Comparison of ENCODE assay signal across 8 cellular contexts in the genomic region with DNA sequence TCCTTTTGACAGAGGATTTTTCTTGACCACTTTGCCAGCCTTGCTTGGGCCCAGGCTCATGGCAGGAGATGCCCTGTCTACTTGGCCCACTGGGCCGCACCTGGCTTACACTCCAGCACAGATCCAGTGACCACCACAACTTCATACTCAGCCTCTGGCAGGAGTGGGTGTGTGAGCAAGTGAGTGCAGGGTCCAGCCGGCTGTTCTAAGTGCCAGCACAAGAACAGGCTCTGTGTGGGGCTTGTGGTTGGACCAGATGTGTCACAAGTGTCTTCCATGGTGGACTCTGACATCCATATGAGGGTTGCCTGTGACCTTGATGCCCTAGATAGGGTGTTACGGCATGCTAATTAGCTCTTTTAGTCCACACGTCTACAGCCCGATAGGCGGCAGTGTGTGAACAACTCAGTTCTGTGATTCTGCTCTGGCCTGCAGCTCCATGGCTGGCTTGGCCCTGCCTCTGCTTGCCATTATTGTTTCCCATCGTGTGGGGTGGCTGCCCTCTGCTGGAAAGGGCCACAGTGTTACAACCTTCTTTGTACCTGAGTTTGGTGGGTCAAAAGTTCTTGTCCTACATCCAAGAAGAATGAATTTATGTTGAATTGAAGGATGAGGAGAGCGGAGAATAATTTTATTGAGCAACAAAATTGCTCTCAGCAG.
A peak's percentile ranks its signal among the peaks of the same experiment; 100 is the strongest.
DNase-seq lines count a peak whose midpoint lies in the region; ATAC-seq and TF ChIP-seq lines count a peak whose summit lies in the region.

No MANE protein-coding gene starts in this region.

- no peak overlapping the region for H3K27ac ChIP-seq in body of pancreas
- H3K27ac ChIP-seq in ovary: no peak overlapping the region

- no peaks in the 10 kb centered on the region for H3K9me3 ChIP-seq in body of pancreas
- no peaks in the 10 kb centered on the region for H3K9me3 ChIP-seq in mucosa of descending colon
- no peaks in the 10 kb centered on the region for H3K9me3 ChIP-seq in ovary

- DNase-seq in EH (ENCODE audit: low read depth): peak; percentile 9
- peak; percentile 61 for DNase-seq in NCI-H69 (lab: John Stamatoyannopoulos, UW)
- DNase-seq in body of pancreas: peak; percentile 28 to 64 (median 50)
- peak in 1 of 3 donors; percentile 20 for DNase-seq in mucosa of descending colon
- no peak for DNase-seq in activated CD4-positive, CD25-positive, alpha-beta regulatory T cell (lab: John Stamatoyannopoulos, UW)
- no peak for DNase-seq in ovary

- H3K27me3 ChIP-seq in body of pancreas: no peaks in the 10 kb centered on the region
- H3K27me3 ChIP-seq in ovary: no peaks in the 10 kb centered on the region

- TF ChIP-seq EP300 in ovary (IDR thresholded peaks at IDR 0.05): no peak

- H3K4me3 ChIP-seq in body of pancreas: no peak overlapping the region
- no peak overlapping the region for H3K4me3 ChIP-seq in mucosa of descending colon
- H3K4me3 ChIP-seq in ovary: no peak overlapping the region

- intact Hi-C loops in body of pancreas (cut with DNase I): no loop called here
- intact Hi-C loops in mucosa of descending colon (cut with DNase I, micrococcal nuclease): no loop called here
- intact Hi-C loops in ovary (cut with DNase I): no loop called here

- 45 to 54% methylated on average over 8 of the region's 8 CpGs for WGBS in body of pancreas, 2 donors
- WGBS in ovary, 3 donors: 75 to 84% (median 81%) methylated on average over 8 of the region's 8 CpGs

- peak; percentile 92 for ATAC-seq in GM19025 (IDR thresholded peaks at IDR 0.05; ENCODE audit: low read depth, unreplicated experiment)
- ATAC-seq in HG03066 (IDR thresholded peaks at IDR 0.05; ENCODE audit: low read depth, unreplicated experiment): peak; percentile 86
- peak; percentile 59 for ATAC-seq in body of pancreas
- peak; percentile 73 for ATAC-seq in mucosa of descending colon

- no peaks in the 10 kb centered on the region for H3K36me3 ChIP-seq in body of pancreas (replicated peaks in 1 of 2; ENCODE audit: insufficient read depth in 1 of 2, low read depth in 2 of 2)
- H3K36me3 ChIP-seq in mucosa of descending colon (ENCODE audit: low read depth): no peaks in the 10 kb centered on the region
- no peaks in the 10 kb centered on the region for H3K36me3 ChIP-seq in ovary

- peak in 5 of 7 experiments; percentile 11 to 39 (median 30) for TF ChIP-seq CTCF in body of pancreas (IDR thresholded peaks at IDR 0.05)
- no peak for TF ChIP-seq CTCF in mucosa of descending colon (IDR thresholded peaks at IDR 0.05)
- TF ChIP-seq CTCF in ovary (IDR thresholded peaks at IDR 0.05): no peak

- H3K4me1 ChIP-seq in body of pancreas (no peaks in the 10 kb centered on the region), mucosa of descending colon (ENCODE audit: low read depth) (no peaks in the 10 kb centered on the region), ovary (ENCODE audit: insufficient read depth) (no peaks in the 10 kb centered on the region)

- no peak for TF ChIP-seq POLR2A in body of pancreas (IDR thresholded peaks at IDR 0.05)
- TF ChIP-seq POLR2A in ovary (IDR thresholded peaks at IDR 0.05): no peak

Comparison
In these comparisons a context has a peak if more than half of its experiments do, and no peak if none do; other contexts are left out.
1. DNase-seq: peak in EH (single experiment), NCI-H69 (single experiment) and body of pancreas (4 of 4); none in activated CD4-positive, CD25-positive, alpha-beta regulatory T cell (0 of 4) and ovary (0 of 5).
2. CTCF ChIP-seq: peak in body of pancreas (5 of 7); none in mucosa of descending colon (single experiment) and ovary (0 of 3).
3. Peak in every context shown above with its lines, with median percentiles within 50 percentile points of each other: ATAC-seq.